In the genomic region with DNA sequence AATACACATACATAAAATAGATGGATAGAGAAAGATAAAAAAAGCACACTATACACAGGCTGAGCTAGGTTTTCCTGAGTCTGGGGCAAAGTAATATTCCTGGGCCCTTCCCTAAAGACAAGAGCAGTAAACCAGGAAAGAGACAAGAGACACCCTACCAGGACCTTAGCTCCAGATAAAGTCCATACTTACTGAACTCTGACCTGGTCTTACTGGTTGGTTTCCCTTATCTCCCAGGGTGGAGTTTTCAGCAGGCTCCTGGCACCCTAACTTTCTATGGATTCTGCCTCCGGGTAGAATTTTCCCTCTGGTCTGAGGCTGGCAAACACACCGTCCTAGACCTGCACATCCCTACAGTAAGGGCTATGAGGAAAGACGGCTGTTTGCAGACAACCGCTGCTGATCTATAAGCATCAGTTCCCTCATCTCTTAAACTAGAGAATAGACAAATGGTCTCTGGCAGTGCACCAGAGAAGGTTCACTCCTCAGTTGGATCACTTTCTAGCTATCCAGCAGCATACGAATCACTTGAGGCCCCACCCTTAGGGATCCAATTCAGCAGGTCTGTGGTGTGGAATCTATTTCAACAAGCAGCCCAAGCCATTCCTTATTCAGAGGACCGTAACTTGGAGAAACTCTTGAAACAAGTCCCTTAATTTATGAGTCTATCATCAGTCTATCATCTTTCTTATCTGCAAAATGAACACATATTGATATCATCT, we compare ENCODE assay signal across 1 cellular context.
TF ChIP-seq lines count a peak whose summit lies in the region.

No MANE protein-coding gene starts in this region.

TF ChIP-seq in K562, 482 proteins besides CTCF, POLR2A, EP300 and RAD21:
- no peak for TF ChIP-seq TEAD1 (CRISPR knock-in tag; IDR thresholded peaks at IDR 0.05)
- TF ChIP-seq EWSR1 (IDR thresholded peaks at IDR 0.05; ENCODE audit: borderline replicate concordance, low read depth, partially characterized antibody) = no peak
- no peak for TF ChIP-seq BRD9 (IDR thresholded peaks at IDR 0.05; ENCODE audit: low read depth, partially characterized antibody)
- no peak for TF ChIP-seq KAT8 (IDR thresholded peaks at IDR 0.05; ENCODE audit: low read depth)
- TF ChIP-seq ARID1B (IDR thresholded peaks at IDR 0.05) = no peak
- TF ChIP-seq NR2C2 (CRISPR knock-in tag; IDR thresholded peaks at IDR 0.05) = no peak
- TF ChIP-seq NR2C2 (tag; IDR thresholded peaks at IDR 0.05) = peak; percentile 53; the same call in 1 of the 2 replicates
- TF ChIP-seq, protein P1, sequence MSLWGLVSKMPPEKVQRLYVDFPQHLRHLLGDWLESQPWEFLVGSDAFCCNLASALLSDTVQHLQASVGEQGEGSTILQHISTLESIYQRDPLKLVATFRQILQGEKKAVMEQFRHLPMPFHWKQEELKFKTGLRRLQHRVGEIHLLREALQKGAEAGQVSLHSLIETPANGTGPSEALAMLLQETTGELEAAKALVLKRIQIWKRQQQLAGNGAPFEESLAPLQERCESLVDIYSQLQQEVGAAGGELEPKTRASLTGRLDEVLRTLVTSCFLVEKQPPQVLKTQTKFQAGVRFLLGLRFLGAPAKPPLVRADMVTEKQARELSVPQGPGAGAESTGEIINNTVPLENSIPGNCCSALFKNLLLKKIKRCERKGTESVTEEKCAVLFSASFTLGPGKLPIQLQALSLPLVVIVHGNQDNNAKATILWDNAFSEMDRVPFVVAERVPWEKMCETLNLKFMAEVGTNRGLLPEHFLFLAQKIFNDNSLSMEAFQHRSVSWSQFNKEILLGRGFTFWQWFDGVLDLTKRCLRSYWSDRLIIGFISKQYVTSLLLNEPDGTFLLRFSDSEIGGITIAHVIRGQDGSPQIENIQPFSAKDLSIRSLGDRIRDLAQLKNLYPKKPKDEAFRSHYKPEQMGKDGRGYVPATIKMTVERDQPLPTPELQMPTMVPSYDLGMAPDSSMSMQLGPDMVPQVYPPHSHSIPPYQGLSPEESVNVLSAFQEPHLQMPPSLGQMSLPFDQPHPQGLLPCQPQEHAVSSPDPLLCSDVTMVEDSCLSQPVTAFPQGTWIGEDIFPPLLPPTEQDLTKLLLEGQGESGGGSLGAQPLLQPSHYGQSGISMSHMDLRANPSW (CRISPR knock-in tag; IDR thresholded peaks at IDR 0.05) = no peak
- TF ChIP-seq NR2C1 (IDR thresholded peaks at IDR 0.05) = peak; percentile 49; the same call in 1 of the 2 replicates
- TF ChIP-seq NR2C1 (tag; IDR thresholded peaks at IDR 0.05) = peak; percentile 62; the same call in 1 of the 2 replicates
- no peak for TF ChIP-seq ZEB2 (IDR thresholded peaks at IDR 0.05)
- TF ChIP-seq ZSCAN29 (IDR thresholded peaks at IDR 0.05) = no peak
